ENCODE assay signal across 39 cellular contexts in genomic region chr10:29332761-29333148, GRCh38. TPM values are rescaled to one million over a fixed set of nuclear protein-coding genes. Genes with fewer than 3 reads are reported as not detected.
"Had no signal": no experiment of that assay in that cellular context is flagged by ENCODE, and none has a peak within 500 bp of the region (broad histone marks: within the 10 kb centered on the region; RNA-seq: fewer than 3 reads in every experiment).

No MANE protein-coding gene starts in this region.

- DNase-seq: activated B cell treated with CpG ODN at 0.5 μM for 24 hours; activated CD4-positive, alpha-beta memory T cell treated with anti-CD3 and anti-CD28 coated beads for 36 hours; activated CD4-positive, alpha-beta T cell treated with anti-CD3 and anti-CD28 coated beads for 4 hours; activated CD4-positive, alpha-beta T cell treated with anti-CD3 and anti-CD28 coated beads, Interleukin-2, amount 10 ng/mL, durations not matched to agents 24 days and 14 days; activated CD4-positive, alpha-beta T cell treated with anti-CD3 and anti-CD28 coated beads, Interleukin-2, amount 50 U/mL, for 1 hour; activated CD4-positive, alpha-beta T cell treated with anti-CD3 and anti-CD28 coated beads, Interleukin-2, amount 50 U/mL, for 4 hours; activated CD4-positive, CD25-positive, alpha-beta regulatory T cell treated with anti-CD3 and anti-CD28 coated beads, Interleukin-2, amount 50 U/mL, for 72 hours; activated CD8-positive, alpha-beta memory T cell treated with anti-CD3 and anti-CD28 coated beads, Interleukin-2, amount 50 U/mL, for 4 hours; activated CD8-positive, alpha-beta T cell treated with anti-CD3 and anti-CD28 coated beads for 36 hours; activated effector memory CD4-positive, alpha-beta T cell treated with anti-CD3 and anti-CD28 coated beads, Interleukin-2, amount 50 U/mL, for 16 hours; activated gamma-delta T cell treated with Interleukin-2 at 50 U/mL for 16 hours; activated naive CD4-positive, alpha-beta T cell; activated naive CD4-positive, alpha-beta T cell treated with anti-CD3 and anti-CD28 coated beads for 36 hours; activated naive CD4-positive, alpha-beta T cell treated with anti-CD3 and anti-CD28 coated beads, Interleukin-2, amount 50 U/mL, for 16 hours; activated naive CD8-positive, alpha-beta T cell treated with anti-CD3 and anti-CD28 coated beads for 36 hours; activated T-cell treated with anti-CD3 and anti-CD28 coated beads for 4 hours; activated T-cell treated with anti-CD3 and anti-CD28 coated beads, Interleukin-2, amount 50 U/mL, for 1 hour; activated T-cell treated with anti-CD3 and anti-CD28 coated beads, Interleukin-2, amount 50 U/mL, for 4 hours; activated T-cell treated with anti-CD3 and anti-CD28 coated beads, Interleukin-2, amount 50 U/mL, for 72 hours; adrenal gland; amniotic stem cell; aorta; body of pancreas; brain microvascular endothelial cell; central memory CD4-positive, alpha-beta T cell; T-helper 1 cell; T-helper 2 cell; T-helper 9 cell had no signal

- H3K4me1 ChIP-seq: adrenal gland, body of pancreas, breast epithelium had no signal

- H3K9me3 Mint-ChIP-seq: activated CD8-positive, alpha-beta T cell treated with anti-CD3 and anti-CD28 coated beads for 36 hours; activated naive CD4-positive, alpha-beta T cell treated with anti-CD3 and anti-CD28 coated beads for 36 hours; activated naive CD4-positive, alpha-beta T cell treated with anti-CD3 and anti-CD28 coated beads, Interleukin-2, amount 50 U/mL, for 72 hours; activated naive CD8-positive, alpha-beta T cell treated with anti-CD3 and anti-CD28 coated beads for 36 hours; activated T-cell treated with anti-CD3 and anti-CD28 coated beads, Interleukin-2, amount 50 U/mL, for 72 hours; activated T-helper 1 cell treated with anti-CD3 and anti-CD28 coated beads, Interleukin-12 subunit alpha, Interleukin-12 subunit beta, Interleukin-2, Interleukin-4 antibody, amounts not matched to agents 30 ng/mL and 10 ng/mL and 1 ng/mL, durations not matched to agents 14 hours and 24 hours and 36 hours; activated T-helper 17 cell treated with anti-CD3 and anti-CD28 coated beads, Interleukin-2, amount 50 U/mL, for 72 hours; T-helper 2 cell treated with Interferon-gamma antibody and Interleukin-4, amounts not matched to agents 5 μg/mL and 100 μg/mL, for 36 hours had no signal

- FAIRE-seq: astrocyte, TTC549 had no signal

- H3K4me1 Mint-ChIP-seq: activated B cell treated with CpG ODN at 0.5 μM for 24 hours; activated CD4-positive, alpha-beta T cell treated with anti-CD3 and anti-CD28 coated beads, Interleukin-2, amount 10 ng/mL, durations not matched to agents 24 days and 14 days; activated naive CD8-positive, alpha-beta T cell treated with anti-CD3 and anti-CD28 coated beads for 36 hours; activated T-helper 17 cell treated with anti-CD3 and anti-CD28 coated beads, Interleukin-2, amount 50 U/mL, for 72 hours had no signal

- H3K36me3 ChIP-seq: adrenal gland, brain microvascular endothelial cell, breast epithelium had no signal

- H3K36me3 Mint-ChIP-seq: activated CD4-positive, alpha-beta memory T cell treated with anti-CD3 and anti-CD28 coated beads for 36 hours; activated naive CD4-positive, alpha-beta T cell treated with anti-CD3 and anti-CD28 coated beads, Interleukin-2, amount 50 U/mL, for 72 hours; activated naive CD8-positive, alpha-beta T cell treated with anti-CD3 and anti-CD28 coated beads for 36 hours had no signal

- H3K27me3 ChIP-seq: body of pancreas, brain microvascular endothelial cell, breast epithelium had no signal

- H3K27me3 Mint-ChIP-seq: activated B cell treated with CpG ODN at 0.5 μM for 24 hours had no signal

- H3K27ac ChIP-seq: adrenal gland, body of pancreas, brain microvascular endothelial cell, breast epithelium, VCaP had no signal

- H3K27ac Mint-ChIP-seq: activated B cell treated with CpG ODN at 0.5 μM for 24 hours; activated CD4-positive, alpha-beta memory T cell treated with anti-CD3 and anti-CD28 coated beads for 36 hours; activated CD4-positive, alpha-beta T cell treated with anti-CD3 and anti-CD28 coated beads, Interleukin-2, amount 10 ng/mL, durations not matched to agents 24 days and 14 days; activated CD8-positive, alpha-beta T cell treated with anti-CD3 and anti-CD28 coated beads for 36 hours; activated naive CD4-positive, alpha-beta T cell treated with anti-CD3 and anti-CD28 coated beads for 36 hours; activated naive CD4-positive, alpha-beta T cell treated with anti-CD3 and anti-CD28 coated beads, Interleukin-2, amount 50 U/mL, for 72 hours; activated naive CD8-positive, alpha-beta T cell treated with anti-CD3 and anti-CD28 coated beads for 36 hours; activated T-cell treated with anti-CD3 and anti-CD28 coated beads, Interleukin-2, amount 50 U/mL, for 72 hours; activated T-helper 1 cell treated with anti-CD3 and anti-CD28 coated beads, Interleukin-12 subunit alpha, Interleukin-12 subunit beta, Interleukin-2, Interleukin-4 antibody, amounts not matched to agents 30 ng/mL and 10 ng/mL and 1 ng/mL, durations not matched to agents 14 hours and 24 hours and 36 hours; activated T-helper 17 cell treated with anti-CD3 and anti-CD28 coated beads, Interleukin-2, amount 50 U/mL, for 72 hours; T-helper 1 cell treated with Interleukin-12 subunit alpha and Interleukin-12 subunit beta and Interleukin-4 antibody, amounts not matched to agents 30 μg/mL and 1 μg/mL, for 36 hours; T-helper 2 cell treated with Interferon-gamma antibody and Interleukin-4, amounts not matched to agents 5 μg/mL and 100 μg/mL, for 36 hours had no signal

- H3K9me3 ChIP-seq: adrenal gland, body of pancreas had no signal

- H3K4me3 ChIP-seq: adrenal gland, body of pancreas, breast epithelium had no signal

- H3K4me3 Mint-ChIP-seq: activated B cell treated with CpG ODN at 0.5 μM for 24 hours; activated CD4-positive, alpha-beta memory T cell treated with anti-CD3 and anti-CD28 coated beads for 36 hours; activated CD4-positive, alpha-beta T cell treated with anti-CD3 and anti-CD28 coated beads, Interleukin-2, amount 10 ng/mL, durations not matched to agents 24 days and 14 days; activated CD8-positive, alpha-beta T cell treated with anti-CD3 and anti-CD28 coated beads for 36 hours; activated naive CD4-positive, alpha-beta T cell treated with anti-CD3 and anti-CD28 coated beads for 36 hours; activated naive CD8-positive, alpha-beta T cell treated with anti-CD3 and anti-CD28 coated beads for 36 hours; activated T-cell treated with anti-CD3 and anti-CD28 coated beads, Interleukin-2, amount 50 U/mL, for 4 hours; activated T-cell treated with anti-CD3 and anti-CD28 coated beads, Interleukin-2, amount 50 U/mL, for 72 hours; activated T-helper 1 cell treated with anti-CD3 and anti-CD28 coated beads, Interleukin-12 subunit alpha, Interleukin-12 subunit beta, Interleukin-2, Interleukin-4 antibody, amounts not matched to agents 30 ng/mL and 10 ng/mL and 1 ng/mL, durations not matched to agents 14 hours and 24 hours and 36 hours; activated T-helper 17 cell treated with anti-CD3 and anti-CD28 coated beads, Interleukin-2, amount 50 U/mL, for 72 hours; T-helper 1 cell treated with Interleukin-12 subunit alpha and Interleukin-12 subunit beta and Interleukin-4 antibody, amounts not matched to agents 30 μg/mL and 1 μg/mL, for 36 hours; T-helper 2 cell treated with Interferon-gamma antibody and Interleukin-4, amounts not matched to agents 5 μg/mL and 100 μg/mL, for 36 hours had no signal

- ATAC-seq: activated CD8-positive, alpha-beta T cell treated with anti-CD3 and anti-CD28 coated beads for 36 hours; activated naive CD4-positive, alpha-beta T cell treated with anti-CD3 and anti-CD28 coated beads, Interleukin-2, amount 50 U/mL, for 72 hours; activated T-cell treated with anti-CD3 and anti-CD28 coated beads, Interleukin-2, amount 50 U/mL, for 4 hours; activated T-cell treated with anti-CD3 and anti-CD28 coated beads, Interleukin-2, amount 50 U/mL, for 72 hours; activated T-helper 17 cell treated with anti-CD3 and anti-CD28 coated beads, Interleukin-2, amount 50 U/mL, for 72 hours; body of pancreas had no signal

RNA-seq across cellular contexts. Expression of gene LYZL1, which starts 43.9 kb away (rescaled TPM):
- total RNA-seq: activated B cell treated with CpG ODN at 0.5 μM for 24 hours; activated CD4-positive, alpha-beta memory T cell treated with anti-CD3 and anti-CD28 coated beads for 36 hours; activated CD4-positive, alpha-beta T cell treated with anti-CD3 and anti-CD28 coated beads, Interleukin-2, amount 10 ng/mL, durations not matched to agents 24 days and 14 days; activated CD8-positive, alpha-beta memory T cell treated with anti-CD3 and anti-CD28 coated beads for 36 hours; activated CD8-positive, alpha-beta T cell treated with anti-CD3 and anti-CD28 coated beads for 36 hours; activated naive CD4-positive, alpha-beta T cell treated with anti-CD3 and anti-CD28 coated beads for 36 hours; activated naive CD4-positive, alpha-beta T cell treated with anti-CD3 and anti-CD28 coated beads, Interleukin-2, amount 50 U/mL, for 72 hours; activated naive CD8-positive, alpha-beta T cell treated with anti-CD3 and anti-CD28 coated beads for 36 hours; activated T-cell treated with anti-CD3 and anti-CD28 coated beads, Interleukin-2, amount 50 U/mL, for 4 hours; activated T-cell treated with anti-CD3 and anti-CD28 coated beads, Interleukin-2, amount 50 U/mL, for 72 hours; activated T-helper 1 cell treated with anti-CD3 and anti-CD28 coated beads, Interleukin-12 subunit alpha, Interleukin-12 subunit beta, Interleukin-2, Interleukin-4 antibody, amounts not matched to agents 30 ng/mL and 10 ng/mL and 1 ng/mL, durations not matched to agents 14 hours and 24 hours and 36 hours; activated T-helper 17 cell treated with anti-CD3 and anti-CD28 coated beads, Interleukin-2, amount 50 U/mL, for 72 hours; adrenal gland; aorta; astrocyte; body of pancreas; breast epithelium; cardiac septum had no signal
- polyA plus RNA-seq: adrenal gland, aorta had no signal
